ENCODE assay signal across 8 cellular contexts in genomic region chr11:63567044-63567840, GRCh38. TPM values are rescaled to one million over a fixed set of nuclear protein-coding genes. Genes with fewer than 3 reads are reported as not detected.
DNase-seq lines count a peak whose midpoint lies in the region; ATAC-seq and TF ChIP-seq lines count a peak whose summit lies in the region.

No MANE protein-coding gene starts in this region.

- H3K27ac Mint-ChIP-seq in nephron: peak overlapping the region; percentile 78 to 89 (median 83)

- POLR2A ChIA-PET in HCT116 (lab: Charles Lee): no interaction called here

- no peak overlapping the region for H3K4me3 ChIP-seq in GM12864 (ENCODE audit: low read depth, low read length)
- H3K4me3 ChIP-seq in HCT116 (replicated peaks in 1 of 2; ENCODE audit: low read depth in 1 of 2, low read length in 2 of 2): peak overlapping the region in 1 of 2 experiments; percentile 35; a peak in 2 of 4 replicates
- peak overlapping the region; percentile 48 for H3K4me3 ChIP-seq in MM.1S (ENCODE audit: low read length)
- peak overlapping the region; percentile 49 for H3K4me3 ChIP-seq in endocrine pancreas (ENCODE audit: control insufficient read depth, insufficient read depth, low read length)

- no peaks in the 10 kb centered on the region for H3K36me3 ChIP-seq in HCT116 (ENCODE audit: control insufficient read depth in 1 of 2, insufficient read depth in 2 of 2, low read length in 2 of 2)
- H3K36me3 ChIP-seq in MM.1S (replicated peaks; ENCODE audit: insufficient read depth, low read length): no peaks in the 10 kb centered on the region
- H3K36me3 ChIP-seq in endocrine pancreas (ENCODE audit: control insufficient read depth, insufficient read depth, low read length): no peaks in the 10 kb centered on the region

- H3K4me2 ChIP-seq in HCT116 (ENCODE audit: low read length) (peak overlapping the region; percentile 71), MM.1S (ENCODE audit: low read depth, low read length) (peak overlapping the region; percentile 64)

- H3K27me3 Mint-ChIP-seq in nephron (ENCODE audit: low read depth): no peaks in the 10 kb centered on the region

- TF ChIP-seq POLR2A in HCT116 (IDR thresholded peaks at IDR 0.05; ENCODE audit: borderline replicate concordance, extremely low read depth, insufficient read depth, insufficient read length): no peak

- no peaks in the 10 kb centered on the region for H3K9me3 Mint-ChIP-seq in nephron

- H3K9me3 ChIP-seq in HCT116 (ENCODE audit: control insufficient read depth in 1 of 2, insufficient read depth in 1 of 2, low read depth in 1 of 2, low read length in 2 of 2) (no peaks in the 10 kb centered on the region), MM.1S (replicated peaks; ENCODE audit: insufficient read depth, low read length) (no peaks in the 10 kb centered on the region), endocrine pancreas (ENCODE audit: control insufficient read depth, low read length) (no peaks in the 10 kb centered on the region)

- CTCF ChIA-PET in HCT116 (lab: Charles Lee): interaction anchor here (0.8 kb wide), 1 partner anchor 37 kb away, joined by 3 read pairs; no protein-coding TSS in a partner anchor

- H3K9ac ChIP-seq in HCT116 (ENCODE audit: low read length) (peak overlapping the region; percentile 52), MM.1S (ENCODE audit: low read length) (peak overlapping the region; percentile 43), endocrine pancreas (ENCODE audit: control insufficient read depth, insufficient read depth, low read length) (no peak overlapping the region)

- peaks cover 22% of the 10 kb centered on the region for H3F3A ChIP-seq in MM.1S (ENCODE audit: insufficient read depth, low read length)

- H4K20me1 ChIP-seq in HCT116 (ENCODE audit: insufficient read depth): no peaks in the 10 kb centered on the region
- no peaks in the 10 kb centered on the region for H4K20me1 ChIP-seq in MM.1S (ENCODE audit: insufficient read depth, low read length)

- peak; percentile 94 for DNase-seq in GM12864 (ENCODE audit: low read depth)
- DNase-seq in HCT116 (ENCODE audit: low read depth, low spot score): peak; percentile 68
- DNase-seq in MM.1S: peak; percentile 73
- DNase-seq in COR-L47 (lab: John Stamatoyannopoulos, UW): no peak
- no peak for DNase-seq in NCI-H1105 treated with DMSO at 0.1 percent for 48 hours (lab: John Stamatoyannopoulos, UW)

- H3K4me1 Mint-ChIP-seq in nephron: peaks cover 17% of the 10 kb centered on the region

- no peaks in the 10 kb centered on the region for H3K27me3 ChIP-seq in HCT116 (ENCODE audit: insufficient read depth, low read length)
- H3K27me3 ChIP-seq in MM.1S (replicated peaks; ENCODE audit: insufficient read depth, low read length): no peaks in the 10 kb centered on the region
- H3K27me3 ChIP-seq in endocrine pancreas (ENCODE audit: control insufficient read depth, insufficient read depth, low read length): no peaks in the 10 kb centered on the region

- TF ChIP-seq CTCF in GM12864 (IDR thresholded peaks at IDR 0.05; ENCODE audit: low read depth, low read length, missing control alignments) (no peak), HCT116 (IDR thresholded peaks at IDR 0.05 in 2 of 3, conservative IDR thresholded peaks at IDR 0.05 in 1 of 3; ENCODE audit: borderline replicate concordance in 1 of 3, insufficient read depth in 1 of 3, low read depth in 2 of 3, low read length in 2 of 3) (no peak), MM.1S (IDR thresholded peaks at IDR 0.05; ENCODE audit: low read length) (no peak), nephron (IDR thresholded peaks at IDR 0.05; ENCODE audit: unreplicated experiment in 3 of 3) (no peak)

- H3K27ac ChIP-seq in HCT116 (ENCODE audit: low read depth, low read length) (peak overlapping the region; percentile 63; the same call in 1 of the 2 replicates), MM.1S (ENCODE audit: low read length) (peak overlapping the region; percentile 62; the same call in 1 of the 2 replicates)

- no peak for TF ChIP-seq RAD21 in HCT116 (IDR thresholded peaks at IDR 0.05; ENCODE audit: low read depth)

- intact Hi-C loops in HCT116 (cut with micrococcal nuclease): no loop called here

- no peaks in the 10 kb centered on the region for H3K36me3 Mint-ChIP-seq in nephron (ENCODE audit: low read depth)

- RAD21 ChIA-PET in HCT116 (lab: Charles Lee; ENCODE audit: low non-redundant PET in 1 of 2, low total read pairs in 2 of 2, uncharacterized antibody in 2 of 2, unreplicated experiment in 2 of 2): no interaction called here

- no peak overlapping the region for H3K4me3 Mint-ChIP-seq in nephron

- no peaks in the 10 kb centered on the region for H3K79me2 ChIP-seq in HCT116 (ENCODE audit: insufficient read depth, low read length)
- H3K79me2 ChIP-seq in MM.1S (ENCODE audit: low read length): no peaks in the 10 kb centered on the region

- H3K4me1 ChIP-seq in HCT116 (ENCODE audit: control insufficient read depth in 1 of 2, insufficient read depth in 2 of 2, low read length in 2 of 2) (peaks cover 17 to 33% of the 10 kb centered on the region in 2 experiments), MM.1S (ENCODE audit: low read length) (peaks cover 32% of the 10 kb centered on the region), endocrine pancreas (ENCODE audit: control insufficient read depth, insufficient read depth, low read length) (peaks cover 12% of the 10 kb centered on the region)

- BruUV-seq in HCT116 (replicated peaks; lab: Mats Ljungman, UMichigan): no TSS peak

- peak; percentile 92 for ATAC-seq in HCT116
- peak; percentile 88 to 89 for ATAC-seq in activated CD4-positive, CD25-positive, alpha-beta regulatory T cell treated with anti-CD3 and anti-CD28 coated beads, Interleukin-2, amount 50 U/mL, for 24 hours

- H2AFZ ChIP-seq in HCT116 (ENCODE audit: low read depth, low read length, poor library complexity, severe bottlenecking): peak overlapping the region; percentile 63
- 0 out of 2 replicates have a peak overlapping the region, but pooled peaks have one; percentile 9 for H2AFZ ChIP-seq in MM.1S (ENCODE audit: low read length)

- no peaks in the 10 kb centered on the region for H3K9me2 ChIP-seq in HCT116 (ENCODE audit: insufficient read depth)
- H3K9me2 ChIP-seq in MM.1S (replicated peaks; ENCODE audit: insufficient read depth, low read length): no peaks in the 10 kb centered on the region

TF ChIP-seq in HCT116, 20 proteins besides CTCF, POLR2A, EP300 and RAD21:
- TF ChIP-seq SRF (IDR thresholded peaks at IDR 0.05; ENCODE audit: low read depth) (no peak), JUND (IDR thresholded peaks at IDR 0.05) (peak; percentile 74), SP1 (IDR thresholded peaks at IDR 0.05; ENCODE audit: low read depth) (peak; percentile 53; the same call in 1 of the 2 replicates), ZNF274 (IDR thresholded peaks at IDR 0.05; ENCODE audit: low read depth, low read length) (no peak), REST (IDR thresholded peaks at IDR 0.05; ENCODE audit: low read depth) (no peak), FOSL1 (IDR thresholded peaks at IDR 0.05; ENCODE audit: low read depth) (peak; percentile 79)
TF ChIP-seq in HCT116: peak in this region for 3.

RNA-seq across cellular contexts. Expression of gene PLAAT2, which starts 4.1 kb away (rescaled TPM):
- total RNA-seq in HCT116 (2021; ENCODE audit: unreplicated experiment): not detected
- polyA plus RNA-seq in HCT116 (2012): 0.21 TPM in 1 of 2 replicates, not detected in the other

RNA-seq across cellular contexts. Expression of gene PLAAT4, which starts 30.6 kb away (rescaled TPM):
- 0.52 TPM for total RNA-seq in HCT116 (2021; ENCODE audit: unreplicated experiment)
- 0.16 TPM in 1 of 2 replicates, not detected in the other for polyA plus RNA-seq in HCT116 (2012)

RNA-seq across cellular contexts. Expression of gene PLAAT3, which starts 47.0 kb away (rescaled TPM):
- total RNA-seq in HCT116 (2021; ENCODE audit: unreplicated experiment): 31.1 TPM
- polyA plus RNA-seq in HCT116 (2012): 31.2 and 35.1 TPM in 2 replicates

Comparison
In these comparisons a context has a peak if more than half of its experiments do, and no peak if none do; other contexts are left out.
1. DNase-seq: peak in GM12864 (single experiment), HCT116 (single experiment) and MM.1S (single experiment); none in COR-L47 (single experiment) and NCI-H1105 treated with DMSO at 0.1 percent for 48 hours (single experiment).